In the genomic region with DNA sequence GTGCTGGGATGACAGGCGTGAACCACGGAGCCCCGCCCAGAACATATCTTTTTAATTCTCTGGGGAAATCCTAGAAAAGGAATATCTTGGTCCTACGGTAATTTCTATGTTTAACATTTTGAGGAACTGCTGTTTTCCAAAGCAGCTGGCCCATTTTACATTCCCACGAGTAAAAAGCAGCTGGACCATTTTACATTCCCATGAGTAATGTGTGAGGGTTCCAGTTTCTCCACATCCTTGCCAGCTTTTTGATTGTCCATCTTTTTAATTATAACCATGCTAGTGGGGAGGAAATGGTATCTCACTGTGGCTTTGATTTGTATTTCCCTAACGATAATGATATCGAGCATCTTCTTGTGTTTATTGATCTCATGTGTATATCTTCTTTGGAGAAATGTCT, we compare ENCODE assay signal across 23 cellular contexts.
"Had no signal": no experiment of that assay in that cellular context is flagged by ENCODE, and none has a peak within 500 bp of the region (broad histone marks: within the 10 kb centered on the region; RNA-seq: fewer than 3 reads in every experiment).

No MANE protein-coding gene starts in this region.

- DNase-seq: effector CD8-positive, alpha-beta T cell; endodermal cell; erythroblast; esophagus squamous epithelium; gastrocnemius medialis; head of caudate nucleus; mucosa of descending colon; naive B cell; pancreas; stimulated activated CD4-positive, alpha-beta T cell treated with anti-CD3 and anti-CD28 coated beads, Interleukin-2, amount 100 ng/mL, for 24 hours; stimulated activated CD4-positive, alpha-beta T cell treated with anti-CD3 and anti-CD28 coated beads, Interleukin-4, amount 100 ng/mL, for 24 hours; stimulated activated naive CD4-positive, alpha-beta T cell treated with Interleukin-2 at 50 U/mL for 16 hours; upper lobe of left lung had no signal

- H3K27me3 ChIP-seq: esophagus squamous epithelium, gastrocnemius medialis, neutrophil, pancreas, right lobe of liver, tibial nerve, upper lobe of left lung had no signal

- H3K27ac ChIP-seq: esophagus squamous epithelium, gastrocnemius medialis, neutrophil, pancreas, right lobe of liver, thoracic aorta, tibial nerve, upper lobe of left lung had no signal

- ATAC-seq: gastrocnemius medialis; pancreas; stimulated activated effector memory CD8-positive, alpha-beta T cell treated with anti-CD3 and anti-CD28 coated beads, Interleukin-12 subunit alpha, Interleukin-12 subunit beta, amount 100 ng/mL, for 72 hours had no signal

- H3K9me3 ChIP-seq: esophagus squamous epithelium, gastrocnemius medialis, mucosa of descending colon, neutrophil, pancreas, right lobe of liver, thoracic aorta, tibial nerve, upper lobe of left lung had no signal

- FAIRE-seq: colon, keratinocyte, pancreas, urothelium cell line had no signal

- H3K4me3 ChIP-seq: esophagus squamous epithelium, gastrocnemius medialis, lung, mucosa of descending colon, pancreas, right lobe of liver, smooth muscle cell, thoracic aorta, tibial nerve, upper lobe of left lung had no signal

- H3K36me3 ChIP-seq: esophagus squamous epithelium, gastrocnemius medialis, neutrophil, pancreas, right lobe of liver, thoracic aorta, tibial nerve, upper lobe of left lung had no signal

- H3K4me2 ChIP-seq: smooth muscle cell had no signal
